ENCODE assay signal across 9 cellular contexts in the genomic region with DNA sequence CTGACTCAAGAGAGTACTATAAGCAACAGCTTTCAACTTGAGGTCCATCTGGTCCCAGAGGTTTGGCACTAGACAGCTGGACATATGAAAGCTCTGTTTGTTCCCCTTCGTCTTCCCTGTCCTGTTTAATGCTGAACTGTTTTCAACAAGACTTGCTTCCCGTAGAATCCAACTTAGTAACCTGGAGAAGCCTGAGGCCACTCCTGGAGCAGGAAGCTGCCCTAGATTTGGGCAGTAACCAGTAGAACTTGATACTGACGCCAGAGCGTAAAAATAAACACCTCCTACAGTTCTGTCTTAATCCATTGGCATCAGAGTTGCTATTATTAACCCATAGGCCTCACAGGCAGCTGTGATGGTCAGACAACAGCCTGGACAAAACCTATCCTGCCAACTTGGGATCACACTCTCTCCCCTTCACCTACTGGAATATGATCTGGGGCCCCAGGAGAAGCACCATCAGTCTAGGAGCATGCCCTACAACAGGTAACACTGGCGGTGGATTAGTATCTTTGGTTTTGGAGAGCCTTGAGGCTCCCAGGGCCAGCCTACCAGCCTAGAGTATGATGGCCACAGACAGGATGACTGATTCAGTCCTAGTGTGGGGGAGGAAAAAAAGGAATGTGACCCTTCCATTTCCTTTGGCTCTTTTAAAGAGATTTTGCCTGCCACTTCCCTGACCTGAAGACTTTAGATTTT. TPM values are rescaled to one million over a fixed set of nuclear protein-coding genes. Genes with fewer than 3 reads are reported as not detected.
DNase-seq lines count a peak whose midpoint lies in the region; ATAC-seq and TF ChIP-seq lines count a peak whose summit lies in the region.
"Had no signal": no experiment of that assay in that cellular context is flagged by ENCODE, and none has a peak within 500 bp of the region (broad histone marks: within the 10 kb centered on the region; RNA-seq: fewer than 3 reads in every experiment).

No MANE protein-coding gene starts in this region.

- no peak for TF ChIP-seq CTCF in CD14-positive monocyte (IDR thresholded peaks at IDR 0.05)
- no peak for TF ChIP-seq CTCF in GM13976 (IDR thresholded peaks at IDR 0.05; ENCODE audit: borderline replicate concordance, control extremely low read depth, extremely low read depth, insufficient read depth, missing control alignments)

- no peak overlapping the region for H3K4me3 ChIP-seq in trophoblast cell (ENCODE audit: low read depth, low read length)

- no peak overlapping the region for H3K23ac ChIP-seq in trophoblast cell (ENCODE audit: low read length)

- peaks cover 30% of the 10 kb centered on the region for H3K79me1 ChIP-seq in trophoblast cell (ENCODE audit: low read length)

- peaks cover 0 to 6% of the 10 kb centered on the region in 2 donors for H3K36me3 Mint-ChIP-seq in CD14-positive monocyte
- H3K36me3 Mint-ChIP-seq in activated T-helper 17 cell treated with anti-CD3 and anti-CD28 coated beads, Interleukin-2, amount 50 U/mL, for 72 hours (ENCODE audit: low read depth), result no peaks in the 10 kb centered on the region
- H3K36me3 Mint-ChIP-seq: CD4-positive, alpha-beta memory T cell had no signal

- no peak overlapping the region for H3K4me3 Mint-ChIP-seq in CD14-positive monocyte
- H3K4me3 Mint-ChIP-seq in activated T-helper 17 cell treated with anti-CD3 and anti-CD28 coated beads, Interleukin-2, amount 50 U/mL, for 72 hours, result no peak overlapping the region
- H3K4me3 Mint-ChIP-seq: CD4-positive, alpha-beta memory T cell had no signal

- H3K27ac Mint-ChIP-seq in CD14-positive monocyte, result peak overlapping the region; percentile 53 to 81 (median 66)
- H3K27ac Mint-ChIP-seq in activated T-helper 17 cell treated with anti-CD3 and anti-CD28 coated beads, Interleukin-2, amount 50 U/mL, for 72 hours, result peak overlapping the region; percentile 9

- no peaks in the 10 kb centered on the region for H3K27me3 Mint-ChIP-seq in CD14-positive monocyte (ENCODE audit: low read depth in 3 of 3)
- H3K27me3 Mint-ChIP-seq in activated T-helper 17 cell treated with anti-CD3 and anti-CD28 coated beads, Interleukin-2, amount 50 U/mL, for 72 hours, result no peaks in the 10 kb centered on the region

- peak overlapping the region; percentile 89 for H2BK120ac ChIP-seq in trophoblast cell (ENCODE audit: insufficient read depth, low read length, poor library complexity)

- H3K27me3 ChIP-seq in trophoblast cell (ENCODE audit: insufficient read depth, low read length), result no peaks in the 10 kb centered on the region

- peak overlapping the region; percentile 98 for H3K27ac ChIP-seq in trophoblast cell (ENCODE audit: low read depth, low read length)

- H3K4me2 ChIP-seq in trophoblast cell (ENCODE audit: low read length), result peak overlapping the region; percentile 33

- intact Hi-C loops in CD14-positive monocyte (cut with micrococcal nuclease), result no loop called here

- in situ Hi-C loops in GM13976 (cut with MboI; ENCODE audit: low sequenced_read_pairs, unreplicated experiment), result no loop called here

- no CpG with 5 or more reads among the region's 5 CpGs for WGBS in trophoblast cell (ENCODE audit: extremely low coverage, insufficient coverage, insufficient read length)

- peak overlapping the region; percentile 85 for H2BK12ac ChIP-seq in trophoblast cell (ENCODE audit: low read length)

- ATAC-seq in activated T-helper 17 cell treated with anti-CD3 and anti-CD28 coated beads, Interleukin-2, amount 50 U/mL, for 72 hours (replicated peaks), result no peak
- no peak for ATAC-seq in HG03565 (IDR thresholded peaks at IDR 0.05; ENCODE audit: unreplicated experiment)

- peak overlapping the region; percentile 82 for H3K14ac ChIP-seq in trophoblast cell (ENCODE audit: low read length)

- peaks cover 32 to 49% of the 10 kb centered on the region in 2 experiments for H3K4me1 ChIP-seq in trophoblast cell (ENCODE audit: control insufficient read depth in 1 of 2, insufficient read depth in 2 of 2, low read length in 2 of 2)

- no peak overlapping the region for H3K9ac ChIP-seq in trophoblast cell (ENCODE audit: low read length)

- H3K9me3 Mint-ChIP-seq in CD14-positive monocyte, result no peaks in the 10 kb centered on the region
- no peaks in the 10 kb centered on the region for H3K9me3 Mint-ChIP-seq in activated T-helper 17 cell treated with anti-CD3 and anti-CD28 coated beads, Interleukin-2, amount 50 U/mL, for 72 hours
- H3K9me3 Mint-ChIP-seq: CD4-positive, alpha-beta memory T cell had no signal

- H4K8ac ChIP-seq in trophoblast cell (ENCODE audit: low read depth, low read length), result peak overlapping the region; percentile 73

- H3K79me2 ChIP-seq in trophoblast cell (ENCODE audit: control insufficient read depth, insufficient read depth, low read length, poor library complexity), result peaks cover 2% of the 10 kb centered on the region

- peak overlapping the region; percentile 90 for H3K4ac ChIP-seq in trophoblast cell (ENCODE audit: low read depth, low read length)

- H3K9me3 ChIP-seq in trophoblast cell (ENCODE audit: insufficient read depth, low read depth, low read length), result no peaks in the 10 kb centered on the region

- H4K12ac ChIP-seq in trophoblast cell (ENCODE audit: low read depth, low read length), result peak overlapping the region; percentile 25

- DNase-seq in CD14-positive monocyte (ENCODE audit: low spot score) (no peak), glomerular visceral epithelial cell (ENCODE audit: extremely low spot score) (peak; percentile 74), trophoblast cell (peak; percentile 51 to 70), DMS153 treated with DMSO at 0.1 percent for 48 hours (lab: John Stamatoyannopoulos, UW; ENCODE audit: unreplicated experiment) (no peak), GM13976 (ENCODE audit: low spot score) (no peak), NCI-H146 (lab: John Stamatoyannopoulos, UW) (no peak)
- DNase-seq: CD4-positive, alpha-beta memory T cell had no signal

- no peak overlapping the region for H2AFZ ChIP-seq in trophoblast cell (ENCODE audit: insufficient read depth, low read length, poor library complexity)

- H4K91ac ChIP-seq in trophoblast cell (ENCODE audit: low read depth, low read length), result peak overlapping the region; percentile 97

- H2BK5ac ChIP-seq in trophoblast cell (ENCODE audit: low read depth, low read length, poor library complexity), result peak overlapping the region; percentile 96

- peak overlapping the region; percentile 67 for H3K18ac ChIP-seq in trophoblast cell (ENCODE audit: low read length)

- H2AK5ac ChIP-seq in trophoblast cell (ENCODE audit: low read length), result peak overlapping the region; percentile 51

- peaks cover 37% of the 10 kb centered on the region for H3K4me1 Mint-ChIP-seq in CD14-positive monocyte
- no peaks in the 10 kb centered on the region for H3K4me1 Mint-ChIP-seq in activated T-helper 17 cell treated with anti-CD3 and anti-CD28 coated beads, Interleukin-2, amount 50 U/mL, for 72 hours
- H3K4me1 Mint-ChIP-seq: CD4-positive, alpha-beta memory T cell had no signal

- H3K36me3 ChIP-seq in trophoblast cell (ENCODE audit: control insufficient read depth in 1 of 2, insufficient read depth in 2 of 2, low read length in 2 of 2), result no peaks in the 10 kb centered on the region

RNA-seq across cellular contexts. Expression of a gene that starts 29.2 kb away (rescaled TPM):
- 1 to 10 TPM; 2.2 to 3.7 TPM for polyA plus RNA-seq in CD14-positive monocyte
- 1 to 10 TPM; 1.3 to 1.9 TPM for total RNA-seq in activated T-helper 17 cell treated with anti-CD3 and anti-CD28 coated beads, Interleukin-2, amount 50 U/mL, for 72 hours
- polyA plus RNA-seq in trophoblast cell (2013), result 8.5 and 9.1 TPM in 2 replicates

Comparison
In these comparisons a context has a peak if more than half of its experiments do, and no peak if none do; other contexts are left out.
1. DNase-seq: peak in glomerular visceral epithelial cell (single experiment) and trophoblast cell (2 of 2); none in CD14-positive monocyte (single experiment), DMS153 treated with DMSO at 0.1 percent for 48 hours (single experiment), GM13976 (single experiment) and NCI-H146 (single experiment).